ENCODE assay signal across 8 cellular contexts in genomic region chr1:244964112-244964971, GRCh38.
DNase-seq lines count a peak whose midpoint lies in the region; ATAC-seq, FAIRE-seq and TF ChIP-seq lines count a peak whose summit lies in the region.

No MANE protein-coding gene starts in this region.

- H3K27ac Mint-ChIP-seq in activated naive CD8-positive, alpha-beta T cell treated with anti-CD3 and anti-CD28 coated beads, Interleukin-2, amount 10 ng/mL, durations not matched to agents 7 days and 5 days = peak overlapping the region; percentile 13

- peak overlapping the region; percentile 84 to 93 for H3K27ac ChIP-seq in small intestine (ENCODE audit: low read depth in 1 of 2, low read length in 1 of 2)
- H3K27ac ChIP-seq in testis = peak overlapping the region in 1 of 2 donors; percentile 10

- DNase-seq in Caki2 (ENCODE audit: low read depth) (peak; percentile 40), KBM-7 (peak; percentile 53), hepatic stellate cell (ENCODE audit: low spot score) (peak; percentile 59), small intestine (peak; percentile 89), testis (no peak), NCI-H1694 (lab: John Stamatoyannopoulos, UW) (no peak)
- no peak for DNase-seq in activated naive CD8-positive, alpha-beta T cell treated with anti-CD3 and anti-CD28 coated beads, Interleukin-2, amount 10 ng/mL, durations not matched to agents 7 days and 5 days

- no peaks in the 10 kb centered on the region for H3K27me3 ChIP-seq in small intestine (ENCODE audit: control insufficient read depth in 2 of 2, insufficient read depth in 2 of 2, low read length in 2 of 2)
- no peaks in the 10 kb centered on the region for H3K27me3 ChIP-seq in testis

- intact Hi-C loops in testis (cut with DNase I; ENCODE audit: low total_unique reads) = no loop called here

- POLR2A ChIA-PET in activated naive CD8-positive, alpha-beta T cell treated with anti-CD3 and anti-CD28 coated beads, Interleukin-2, amount 10 ng/mL, durations not matched to agents 7 days and 5 days (lab: Charles Lee) = interaction anchor here (2.9 kb wide), 1 partner anchor 100 kb away, joined by 11 read pairs; the partner anchor contains the start of gene HNRNPU

- no peaks in the 10 kb centered on the region for H3K9me3 Mint-ChIP-seq in activated naive CD8-positive, alpha-beta T cell treated with anti-CD3 and anti-CD28 coated beads, Interleukin-2, amount 10 ng/mL, durations not matched to agents 7 days and 5 days

- no peaks in the 10 kb centered on the region for H3K36me3 Mint-ChIP-seq in activated naive CD8-positive, alpha-beta T cell treated with anti-CD3 and anti-CD28 coated beads, Interleukin-2, amount 10 ng/mL, durations not matched to agents 7 days and 5 days

- no peaks in the 10 kb centered on the region for H3K9me3 ChIP-seq in small intestine (ENCODE audit: control insufficient read depth, low read depth)
- no peaks in the 10 kb centered on the region for H3K9me3 ChIP-seq in testis

- peaks cover 3 to 8% of the 10 kb centered on the region in 2 donors for H3K4me1 ChIP-seq in small intestine (ENCODE audit: control insufficient read depth in 2 of 2, insufficient read depth in 1 of 2, low read depth in 1 of 2, low read length in 1 of 2)
- peaks cover 15% of the 10 kb centered on the region for H3K4me1 ChIP-seq in testis

- H3K27me3 Mint-ChIP-seq in activated naive CD8-positive, alpha-beta T cell treated with anti-CD3 and anti-CD28 coated beads, Interleukin-2, amount 10 ng/mL, durations not matched to agents 7 days and 5 days = peaks cover 7% of the 10 kb centered on the region

- H3K4me3 Mint-ChIP-seq in activated naive CD8-positive, alpha-beta T cell treated with anti-CD3 and anti-CD28 coated beads, Interleukin-2, amount 10 ng/mL, durations not matched to agents 7 days and 5 days = peak overlapping the region; percentile 2

- no peak for TF ChIP-seq CTCF in testis (IDR thresholded peaks at IDR 0.05)

- peaks cover 20% of the 10 kb centered on the region for H3K4me1 Mint-ChIP-seq in activated naive CD8-positive, alpha-beta T cell treated with anti-CD3 and anti-CD28 coated beads, Interleukin-2, amount 10 ng/mL, durations not matched to agents 7 days and 5 days

- ATAC-seq in activated naive CD8-positive, alpha-beta T cell treated with anti-CD3 and anti-CD28 coated beads, Interleukin-2, amount 10 ng/mL, durations not matched to agents 7 days and 5 days (ENCODE audit: low read depth) = no peak
- ATAC-seq in GM21576 (IDR thresholded peaks at IDR 0.05; ENCODE audit: unreplicated experiment) = no peak

- no peak overlapping the region for H3K4me3 ChIP-seq in small intestine (ENCODE audit: low read depth in 1 of 2, low read length in 2 of 2)
- no peak overlapping the region for H3K4me3 ChIP-seq in testis

- TF ChIP-seq POLR2A in testis (IDR thresholded peaks at IDR 0.05) = no peak

- WGBS in small intestine, 3 donors = 8 to 17% (median 10%) methylated on average over 11 of the region's 11 CpGs
- WGBS in testis, 2 donors = 30 to 32% methylated on average over 11 of the region's 11 CpGs

- in situ Hi-C loops in Caki2 (cut with HindIII; ENCODE audit: low pct_unique_long_range_greater_than_20kb, low sequenced_read_pairs) (no loop called here), KBM-7 (cut with MboI; ENCODE audit: low pct_unique_long_range_greater_than_20kb, low sequenced_read_pairs) (no loop called here)

- FAIRE-seq in small intestine (lab: Jason Lieb, UNC) = no peak

- H3K36me3 ChIP-seq in small intestine (ENCODE audit: control insufficient read depth in 2 of 2, insufficient read depth in 2 of 2, low read length in 2 of 2) = no peaks in the 10 kb centered on the region
- no peaks in the 10 kb centered on the region for H3K36me3 ChIP-seq in testis (ENCODE audit: low read depth, missing control alignments)

Comparison
In these comparisons a context has a peak if more than half of its experiments do, and no peak if none do; other contexts are left out.
1. DNase-seq: peak in Caki2 (single experiment), KBM-7 (single experiment), hepatic stellate cell (single experiment) and small intestine (single experiment); none in activated naive CD8-positive, alpha-beta T cell treated with anti-CD3 and anti-CD28 coated beads, Interleukin-2, amount 10 ng/mL, durations not matched to agents 7 days and 5 days (single experiment), testis (single experiment) and NCI-H1694 (single experiment).